Comparison of ENCODE assay signal across 21 cellular contexts in genomic region chr7:2923886-2924574, GRCh38.
DNase-seq lines count a peak whose midpoint lies in the region; ATAC-seq, FAIRE-seq and TF ChIP-seq lines count a peak whose summit lies in the region.
"Had no signal": no experiment of that assay in that cellular context is flagged by ENCODE, and none has a peak within 500 bp of the region (broad histone marks: within the 10 kb centered on the region; RNA-seq: fewer than 3 reads in every experiment).

No MANE protein-coding gene starts in this region.

- no peak for DNase-seq in activated T-cell treated with anti-CD3 and anti-CD28 coated beads, Interleukin-2, amount 50 U/mL, for 24 hours
- no peak for DNase-seq in activated T-cell treated with anti-CD3 and anti-CD28 coated beads, Interleukin-2, amount 50 U/mL, for 72 hours
- DNase-seq in RWPE1 (ENCODE audit: low spot score) (peak; percentile 11), kidney (peak; percentile 45), urothelium cell line (ENCODE audit: low spot score) (no peak), NCI-H774 (lab: John Stamatoyannopoulos, UW) (no peak)
- DNase-seq: 8988T; CD8-positive, alpha-beta T cell; GM23248; HCEC 1CT; NCI-H1105 treated with DMSO at 0.1 percent for 48 hours; NCI-H187; NCI-H2171; NCI-H446 treated with DMSO at 0.1 percent for 48 hours; NCI-H748 treated with DMSO at 0.1 percent for 48 hours; SHP77; SK-N-SH had no signal

- no peaks in the 10 kb centered on the region for H3K4me1 ChIP-seq in kidney (ENCODE audit: control insufficient read depth in 1 of 2, insufficient read depth in 1 of 2, low read depth in 1 of 2, low read length in 2 of 2)

- no peaks in the 10 kb centered on the region for H3K27me3 Mint-ChIP-seq in activated T-cell treated with anti-CD3 and anti-CD28 coated beads, Interleukin-2, amount 50 U/mL, for 24 hours
- no peaks in the 10 kb centered on the region for H3K27me3 Mint-ChIP-seq in activated T-cell treated with anti-CD3 and anti-CD28 coated beads, Interleukin-2, amount 50 U/mL, for 72 hours (ENCODE audit: low read depth)

- POLR2A ChIA-PET in RWPE1 (lab: Yijun Ruan, JAX; ENCODE audit: low non-redundant PET) = no interaction called here

- TF ChIP-seq CTCF in RWPE1 (conservative IDR thresholded peaks at IDR 0.05; ENCODE audit: low read depth) (no peak), kidney (IDR thresholded peaks at IDR 0.05; ENCODE audit: borderline replicate concordance, extremely low read depth, insufficient read depth) (no peak)

- no peak overlapping the region for H3K4me3 ChIP-seq in kidney (ENCODE audit: low read length in 2 of 2)
- H3K4me3 ChIP-seq: GM23248 had no signal

- peak overlapping the region; percentile 18 for H3K27ac Mint-ChIP-seq in activated T-cell treated with anti-CD3 and anti-CD28 coated beads, Interleukin-2, amount 50 U/mL, for 24 hours
- no peak overlapping the region for H3K27ac Mint-ChIP-seq in activated T-cell treated with anti-CD3 and anti-CD28 coated beads, Interleukin-2, amount 50 U/mL, for 72 hours
- H3K27ac Mint-ChIP-seq: CD8-positive, alpha-beta T cell had no signal

- no peak for FAIRE-seq in kidney (lab: Jason Lieb, UNC)
- peak; percentile 95 for FAIRE-seq in urothelium cell line (lab: Jason Lieb, UNC)
- FAIRE-seq: GM12892, HTR-8/SVneo had no signal

- H3K27ac ChIP-seq in RWPE1 = no peak overlapping the region
- H3K27ac ChIP-seq in kidney (ENCODE audit: low read depth in 2 of 2, low read length in 2 of 2) = no peak overlapping the region
- H3K27ac ChIP-seq: GM23248 had no signal

- H3K9ac ChIP-seq in kidney (ENCODE audit: low read length in 2 of 2) = no peak overlapping the region
- H3K9ac ChIP-seq: GM23248, SK-N-SH had no signal

- peaks cover 85% of the 10 kb centered on the region for H3K36me3 Mint-ChIP-seq in activated T-cell treated with anti-CD3 and anti-CD28 coated beads, Interleukin-2, amount 50 U/mL, for 24 hours (ENCODE audit: low read depth)
- H3K36me3 Mint-ChIP-seq in activated T-cell treated with anti-CD3 and anti-CD28 coated beads, Interleukin-2, amount 50 U/mL, for 72 hours (ENCODE audit: insufficient read depth in 2 of 2) = peaks cover 17 to 27% of the 10 kb centered on the region in 2 donors

- H3K9me3 Mint-ChIP-seq in activated T-cell treated with anti-CD3 and anti-CD28 coated beads, Interleukin-2, amount 50 U/mL, for 24 hours = no peaks in the 10 kb centered on the region
- peaks cover 0 to 4% of the 10 kb centered on the region in 2 donors for H3K9me3 Mint-ChIP-seq in activated T-cell treated with anti-CD3 and anti-CD28 coated beads, Interleukin-2, amount 50 U/mL, for 72 hours
- H3K9me3 Mint-ChIP-seq: CD8-positive, alpha-beta T cell had no signal

- no peaks in the 10 kb centered on the region for H3K9me3 ChIP-seq in kidney (ENCODE audit: control insufficient read depth in 1 of 2, low read length in 2 of 2)
- H3K9me3 ChIP-seq: SK-N-SH had no signal

- no peaks in the 10 kb centered on the region for H3K36me3 ChIP-seq in kidney (ENCODE audit: control insufficient read depth in 1 of 2, insufficient read depth in 2 of 2, low read length in 2 of 2)

- H3K4me3 Mint-ChIP-seq in activated T-cell treated with anti-CD3 and anti-CD28 coated beads, Interleukin-2, amount 50 U/mL, for 24 hours = no peak overlapping the region
- no peak overlapping the region for H3K4me3 Mint-ChIP-seq in activated T-cell treated with anti-CD3 and anti-CD28 coated beads, Interleukin-2, amount 50 U/mL, for 72 hours
- H3K4me3 Mint-ChIP-seq: CD8-positive, alpha-beta T cell had no signal

- no peaks in the 10 kb centered on the region for H3K4me1 Mint-ChIP-seq in activated T-cell treated with anti-CD3 and anti-CD28 coated beads, Interleukin-2, amount 50 U/mL, for 24 hours (ENCODE audit: low read depth)
- no peaks in the 10 kb centered on the region for H3K4me1 Mint-ChIP-seq in activated T-cell treated with anti-CD3 and anti-CD28 coated beads, Interleukin-2, amount 50 U/mL, for 72 hours (ENCODE audit: low read depth)

- CTCF ChIA-PET in RWPE1 (lab: Yijun Ruan, JAX) = no interaction called here

- intact Hi-C loops in kidney (cut with DNase I) = no loop called here

- ATAC-seq in activated T-cell treated with anti-CD3 and anti-CD28 coated beads, Interleukin-2, amount 50 U/mL, for 72 hours (replicated peaks in 1 of 2) = no peak
- ATAC-seq in HG03025 (IDR thresholded peaks at IDR 0.05; ENCODE audit: low FRiP score, unreplicated experiment) (no peak), GM18858 (IDR thresholded peaks at IDR 0.05; ENCODE audit: unreplicated experiment) (no peak)
- ATAC-seq: CD8-positive, alpha-beta T cell had no signal

Comparison
In these comparisons a context has a peak if more than half of its experiments do, and no peak if none do; other contexts are left out.
1. DNase-seq: peak in RWPE1 (single experiment) and kidney (single experiment); none in activated T-cell treated with anti-CD3 and anti-CD28 coated beads, Interleukin-2, amount 50 U/mL, for 24 hours (single experiment), activated T-cell treated with anti-CD3 and anti-CD28 coated beads, Interleukin-2, amount 50 U/mL, for 72 hours (0 of 2), urothelium cell line (single experiment) and NCI-H774 (single experiment).